ENCODE assay signal across 8 cellular contexts in the genomic region with DNA sequence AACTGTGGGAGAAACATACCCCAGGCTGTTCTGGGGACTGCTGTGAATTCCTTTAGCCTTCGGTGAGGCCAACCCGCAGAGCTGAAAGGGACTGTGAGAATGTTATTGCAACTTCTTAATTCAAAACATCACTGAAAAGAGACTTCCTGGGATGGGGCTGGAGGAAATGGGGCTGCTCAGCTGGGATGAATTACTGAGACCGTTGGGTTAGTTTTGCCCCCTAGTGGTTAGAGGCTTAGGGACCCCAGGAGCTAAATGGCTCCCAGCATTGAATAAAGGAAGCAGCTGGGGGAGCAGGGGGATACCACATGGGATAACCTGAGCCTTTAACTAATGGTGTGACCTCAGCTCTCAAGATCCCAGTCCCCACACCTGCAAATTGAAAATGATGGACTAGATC.
DNase-seq lines count a peak whose midpoint lies in the region; ATAC-seq and TF ChIP-seq lines count a peak whose summit lies in the region.

No MANE protein-coding gene starts in this region.

- H3K4me1 Mint-ChIP-seq in activated CD4-positive, alpha-beta memory T cell treated with anti-CD3 and anti-CD28 coated beads, Interleukin-2, amount 10 ng/mL, durations not matched to agents 7 days and 5 days: no peaks in the 10 kb centered on the region
- H3K4me1 Mint-ChIP-seq in activated T-helper 1 cell treated with anti-CD3 and anti-CD28 coated beads, Interleukin-12 subunit alpha, Interleukin-12 subunit beta, Interleukin-2, Interleukin-4 antibody, amounts not matched to agents 30 ng/mL and 10 ng/mL and 1 ng/mL, durations not matched to agents 14 hours and 24 hours and 36 hours (ENCODE audit: low read depth): no peaks in the 10 kb centered on the region

- POLR2A ChIA-PET in activated CD4-positive, alpha-beta memory T cell treated with anti-CD3 and anti-CD28 coated beads, Interleukin-2, amount 10 ng/mL, durations not matched to agents 7 days and 5 days (lab: Charles Lee): no interaction called here

- CTCF ChIA-PET in activated CD4-positive, alpha-beta memory T cell treated with anti-CD3 and anti-CD28 coated beads, Interleukin-2, amount 10 ng/mL, durations not matched to agents 7 days and 5 days (lab: Charles Lee): no interaction called here

- peak; percentile 54 for TF ChIP-seq CTCF in kidney epithelial cell (IDR thresholded peaks at IDR 0.05; ENCODE audit: insufficient read depth, low read length, poor library complexity, severe bottlenecking)

- no peaks in the 10 kb centered on the region for H3K9me3 Mint-ChIP-seq in activated CD4-positive, alpha-beta memory T cell treated with anti-CD3 and anti-CD28 coated beads, Interleukin-2, amount 10 ng/mL, durations not matched to agents 7 days and 5 days
- no peaks in the 10 kb centered on the region for H3K9me3 Mint-ChIP-seq in activated T-helper 1 cell treated with anti-CD3 and anti-CD28 coated beads, Interleukin-12 subunit alpha, Interleukin-12 subunit beta, Interleukin-2, Interleukin-4 antibody, amounts not matched to agents 30 ng/mL and 10 ng/mL and 1 ng/mL, durations not matched to agents 14 hours and 24 hours and 36 hours

- H3K27me3 ChIP-seq in kidney epithelial cell (ENCODE audit: control insufficient read depth, insufficient read depth, low read length): no peaks in the 10 kb centered on the region

- peaks cover 1% of the 10 kb centered on the region for H3K27me3 Mint-ChIP-seq in activated CD4-positive, alpha-beta memory T cell treated with anti-CD3 and anti-CD28 coated beads, Interleukin-2, amount 10 ng/mL, durations not matched to agents 7 days and 5 days
- H3K27me3 Mint-ChIP-seq in activated T-helper 1 cell treated with anti-CD3 and anti-CD28 coated beads, Interleukin-12 subunit alpha, Interleukin-12 subunit beta, Interleukin-2, Interleukin-4 antibody, amounts not matched to agents 30 ng/mL and 10 ng/mL and 1 ng/mL, durations not matched to agents 14 hours and 24 hours and 36 hours (ENCODE audit: insufficient read depth): no peaks in the 10 kb centered on the region

- H3K4me3 Mint-ChIP-seq in activated CD4-positive, alpha-beta memory T cell treated with anti-CD3 and anti-CD28 coated beads, Interleukin-2, amount 10 ng/mL, durations not matched to agents 7 days and 5 days: no peak overlapping the region
- H3K4me3 Mint-ChIP-seq in activated T-helper 1 cell treated with anti-CD3 and anti-CD28 coated beads, Interleukin-12 subunit alpha, Interleukin-12 subunit beta, Interleukin-2, Interleukin-4 antibody, amounts not matched to agents 30 ng/mL and 10 ng/mL and 1 ng/mL, durations not matched to agents 14 hours and 24 hours and 36 hours: no peak overlapping the region

- H3K27ac Mint-ChIP-seq in activated CD4-positive, alpha-beta memory T cell treated with anti-CD3 and anti-CD28 coated beads, Interleukin-2, amount 10 ng/mL, durations not matched to agents 7 days and 5 days: no peak overlapping the region
- no peak overlapping the region for H3K27ac Mint-ChIP-seq in activated T-helper 1 cell treated with anti-CD3 and anti-CD28 coated beads, Interleukin-12 subunit alpha, Interleukin-12 subunit beta, Interleukin-2, Interleukin-4 antibody, amounts not matched to agents 30 ng/mL and 10 ng/mL and 1 ng/mL, durations not matched to agents 14 hours and 24 hours and 36 hours

- no peak overlapping the region for H3K4me3 ChIP-seq in kidney epithelial cell (ENCODE audit: low read depth, low read length)

- intact Hi-C loops in activated T-helper 1 cell treated with anti-CD3 and anti-CD28 coated beads, Interleukin-12 subunit alpha, Interleukin-12 subunit beta, Interleukin-2, Interleukin-4 antibody, amounts not matched to agents 30 ng/mL and 10 ng/mL and 1 ng/mL, durations not matched to agents 14 hours and 24 hours and 36 hours (cut with micrococcal nuclease): no loop called here

- ATAC-seq in HG02610 (IDR thresholded peaks at IDR 0.05; ENCODE audit: unreplicated experiment) (peak; percentile 49), GM18861 (IDR thresholded peaks at IDR 0.05; ENCODE audit: unreplicated experiment) (no peak), GM19467 (IDR thresholded peaks at IDR 0.05; ENCODE audit: unreplicated experiment) (no peak)

- DNase-seq in ELF-1 (ENCODE audit: low read depth, low spot score): peak; percentile 48
- peak; percentile 52 for DNase-seq in SK-N-DZ (ENCODE audit: low spot score)
- DNase-seq in kidney epithelial cell (ENCODE audit: low read depth): no peak
- no peak for DNase-seq in activated CD4-positive, alpha-beta memory T cell treated with anti-CD3 and anti-CD28 coated beads, Interleukin-2, amount 10 ng/mL, durations not matched to agents 7 days and 5 days
- no peak for DNase-seq in activated T-helper 1 cell treated with anti-CD3 and anti-CD28 coated beads, Interleukin-12 subunit alpha, Interleukin-12 subunit beta, Interleukin-2, Interleukin-4 antibody, amounts not matched to agents 30 ng/mL and 10 ng/mL and 1 ng/mL, durations not matched to agents 14 hours and 24 hours and 36 hours (ENCODE audit: low spot score)

- no peaks in the 10 kb centered on the region for H3K36me3 Mint-ChIP-seq in activated CD4-positive, alpha-beta memory T cell treated with anti-CD3 and anti-CD28 coated beads, Interleukin-2, amount 10 ng/mL, durations not matched to agents 7 days and 5 days (ENCODE audit: low read depth)
- H3K36me3 Mint-ChIP-seq in activated T-helper 1 cell treated with anti-CD3 and anti-CD28 coated beads, Interleukin-12 subunit alpha, Interleukin-12 subunit beta, Interleukin-2, Interleukin-4 antibody, amounts not matched to agents 30 ng/mL and 10 ng/mL and 1 ng/mL, durations not matched to agents 14 hours and 24 hours and 36 hours (ENCODE audit: low read depth): no peaks in the 10 kb centered on the region

- H3K36me3 ChIP-seq in kidney epithelial cell (ENCODE audit: control insufficient read depth, insufficient read depth, low read length): no peaks in the 10 kb centered on the region

Comparison
In these comparisons a context has a peak if more than half of its experiments do, and no peak if none do; other contexts are left out.
1. DNase-seq: peak in ELF-1 (single experiment) and SK-N-DZ (single experiment); none in kidney epithelial cell (single experiment), activated CD4-positive, alpha-beta memory T cell treated with anti-CD3 and anti-CD28 coated beads, Interleukin-2, amount 10 ng/mL, durations not matched to agents 7 days and 5 days (single experiment) and activated T-helper 1 cell treated with anti-CD3 and anti-CD28 coated beads, Interleukin-12 subunit alpha, Interleukin-12 subunit beta, Interleukin-2, Interleukin-4 antibody, amounts not matched to agents 30 ng/mL and 10 ng/mL and 1 ng/mL, durations not matched to agents 14 hours and 24 hours and 36 hours (single experiment).